Comparison of ENCODE assay signal across 1 cellular context in the genomic region with DNA sequence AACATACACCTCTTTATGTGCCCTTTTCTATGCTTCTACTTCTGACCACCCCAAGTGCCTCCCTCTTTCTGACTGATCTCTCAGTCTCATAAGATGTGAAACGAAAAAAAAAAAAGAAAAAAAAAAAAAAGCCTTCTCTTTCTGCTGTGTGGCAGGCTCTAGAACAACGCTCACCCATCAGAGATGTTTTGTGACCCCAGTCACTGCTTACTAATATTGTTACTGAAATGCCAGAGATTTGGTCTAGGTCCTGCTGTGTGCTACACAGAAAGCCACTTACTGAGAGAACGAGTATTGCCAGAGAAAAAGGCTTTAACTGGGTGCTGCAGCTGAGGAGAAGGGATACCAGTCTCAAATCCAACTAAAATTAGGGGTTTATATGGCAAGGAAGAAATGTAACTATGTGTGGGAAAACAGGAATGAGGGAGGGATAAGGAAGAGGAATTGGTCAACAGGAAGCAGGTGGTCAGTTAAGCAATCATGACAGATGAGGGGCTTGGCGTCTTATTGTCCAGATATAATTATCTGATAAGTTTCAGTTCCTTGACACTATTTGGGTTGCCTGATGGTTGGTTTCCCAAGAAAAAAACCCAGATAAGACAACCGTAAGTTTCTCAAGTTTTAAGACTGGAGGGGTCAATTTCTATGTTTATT.
TF ChIP-seq lines count a peak whose summit lies in the region.

No MANE protein-coding gene starts in this region.

TF ChIP-seq in IMR-90, 13 proteins besides CTCF, POLR2A, EP300 and RAD21:
- TF ChIP-seq, protein P1, sequence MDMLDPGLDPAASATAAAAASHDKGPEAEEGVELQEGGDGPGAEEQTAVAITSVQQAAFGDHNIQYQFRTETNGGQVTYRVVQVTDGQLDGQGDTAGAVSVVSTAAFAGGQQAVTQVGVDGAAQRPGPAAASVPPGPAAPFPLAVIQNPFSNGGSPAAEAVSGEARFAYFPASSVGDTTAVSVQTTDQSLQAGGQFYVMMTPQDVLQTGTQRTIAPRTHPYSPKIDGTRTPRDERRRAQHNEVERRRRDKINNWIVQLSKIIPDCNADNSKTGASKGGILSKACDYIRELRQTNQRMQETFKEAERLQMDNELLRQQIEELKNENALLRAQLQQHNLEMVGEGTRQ (IDR thresholded peaks at IDR 0.05; ENCODE audit: low read depth, low read length): no peak
- TF ChIP-seq CEBPB (IDR thresholded peaks at IDR 0.05; ENCODE audit: low read depth, low read length) (0 out of 2 replicates have a peak, but pooled peaks have one; percentile 7), SMC3 (IDR thresholded peaks at IDR 0.05; ENCODE audit: low read depth, low read length) (no peak), BHLHE40 (IDR thresholded peaks at IDR 0.05; ENCODE audit: low read depth, low read length) (no peak), MXI1 (IDR thresholded peaks at IDR 0.05; ENCODE audit: borderline replicate concordance, low read depth, low read length) (no peak), RFX5 (IDR thresholded peaks at IDR 0.05; ENCODE audit: low read depth, low read length) (no peak), RCOR1 (IDR thresholded peaks at IDR 0.05; ENCODE audit: insufficient replicate concordance, low read length) (no peak), NFE2L2 (IDR thresholded peaks at IDR 0.05; ENCODE audit: low read depth, low read length) (no peak)
TF ChIP-seq in IMR-90: peak in this region for 1.
